In the genomic region with DNA sequence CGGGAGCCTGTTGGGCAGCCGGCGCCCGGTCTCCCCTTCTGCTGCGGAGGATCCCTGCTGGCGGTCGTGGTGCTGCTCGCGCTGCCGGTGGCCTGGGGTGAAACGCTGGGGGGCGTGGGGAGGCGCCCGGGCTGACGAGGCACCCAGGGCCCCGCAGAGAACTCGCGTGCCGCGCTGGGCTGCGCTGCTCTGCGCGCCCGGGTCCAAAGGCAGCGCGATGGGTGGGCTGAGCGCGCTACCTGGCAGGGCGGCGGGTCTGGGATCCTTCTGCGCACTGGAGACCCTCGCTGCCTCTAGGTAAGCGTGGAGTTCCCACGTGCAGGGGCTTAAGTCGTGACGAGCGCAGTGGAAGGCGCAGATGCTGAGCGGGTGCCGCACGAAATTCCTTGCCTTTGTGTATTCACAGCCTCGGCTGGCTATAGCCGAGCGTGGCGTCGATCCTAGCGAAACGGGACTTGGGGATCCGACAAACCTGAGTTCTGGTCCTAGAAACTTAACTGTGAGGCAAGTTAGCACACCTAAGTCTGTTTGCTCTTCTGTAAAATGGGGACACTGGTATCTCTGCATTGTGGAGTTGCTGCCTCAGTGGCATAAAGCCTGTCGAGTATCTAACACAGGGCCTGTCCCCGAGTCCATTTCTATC, we compare ENCODE assay signal across 1 cellular context.
TF ChIP-seq lines count a peak whose summit lies in the region.

No MANE protein-coding gene starts in this region.

TF ChIP-seq in GM23338, 12 proteins besides CTCF, POLR2A, EP300 and RAD21 (continued from another document):
- TF ChIP-seq, protein P1, sequence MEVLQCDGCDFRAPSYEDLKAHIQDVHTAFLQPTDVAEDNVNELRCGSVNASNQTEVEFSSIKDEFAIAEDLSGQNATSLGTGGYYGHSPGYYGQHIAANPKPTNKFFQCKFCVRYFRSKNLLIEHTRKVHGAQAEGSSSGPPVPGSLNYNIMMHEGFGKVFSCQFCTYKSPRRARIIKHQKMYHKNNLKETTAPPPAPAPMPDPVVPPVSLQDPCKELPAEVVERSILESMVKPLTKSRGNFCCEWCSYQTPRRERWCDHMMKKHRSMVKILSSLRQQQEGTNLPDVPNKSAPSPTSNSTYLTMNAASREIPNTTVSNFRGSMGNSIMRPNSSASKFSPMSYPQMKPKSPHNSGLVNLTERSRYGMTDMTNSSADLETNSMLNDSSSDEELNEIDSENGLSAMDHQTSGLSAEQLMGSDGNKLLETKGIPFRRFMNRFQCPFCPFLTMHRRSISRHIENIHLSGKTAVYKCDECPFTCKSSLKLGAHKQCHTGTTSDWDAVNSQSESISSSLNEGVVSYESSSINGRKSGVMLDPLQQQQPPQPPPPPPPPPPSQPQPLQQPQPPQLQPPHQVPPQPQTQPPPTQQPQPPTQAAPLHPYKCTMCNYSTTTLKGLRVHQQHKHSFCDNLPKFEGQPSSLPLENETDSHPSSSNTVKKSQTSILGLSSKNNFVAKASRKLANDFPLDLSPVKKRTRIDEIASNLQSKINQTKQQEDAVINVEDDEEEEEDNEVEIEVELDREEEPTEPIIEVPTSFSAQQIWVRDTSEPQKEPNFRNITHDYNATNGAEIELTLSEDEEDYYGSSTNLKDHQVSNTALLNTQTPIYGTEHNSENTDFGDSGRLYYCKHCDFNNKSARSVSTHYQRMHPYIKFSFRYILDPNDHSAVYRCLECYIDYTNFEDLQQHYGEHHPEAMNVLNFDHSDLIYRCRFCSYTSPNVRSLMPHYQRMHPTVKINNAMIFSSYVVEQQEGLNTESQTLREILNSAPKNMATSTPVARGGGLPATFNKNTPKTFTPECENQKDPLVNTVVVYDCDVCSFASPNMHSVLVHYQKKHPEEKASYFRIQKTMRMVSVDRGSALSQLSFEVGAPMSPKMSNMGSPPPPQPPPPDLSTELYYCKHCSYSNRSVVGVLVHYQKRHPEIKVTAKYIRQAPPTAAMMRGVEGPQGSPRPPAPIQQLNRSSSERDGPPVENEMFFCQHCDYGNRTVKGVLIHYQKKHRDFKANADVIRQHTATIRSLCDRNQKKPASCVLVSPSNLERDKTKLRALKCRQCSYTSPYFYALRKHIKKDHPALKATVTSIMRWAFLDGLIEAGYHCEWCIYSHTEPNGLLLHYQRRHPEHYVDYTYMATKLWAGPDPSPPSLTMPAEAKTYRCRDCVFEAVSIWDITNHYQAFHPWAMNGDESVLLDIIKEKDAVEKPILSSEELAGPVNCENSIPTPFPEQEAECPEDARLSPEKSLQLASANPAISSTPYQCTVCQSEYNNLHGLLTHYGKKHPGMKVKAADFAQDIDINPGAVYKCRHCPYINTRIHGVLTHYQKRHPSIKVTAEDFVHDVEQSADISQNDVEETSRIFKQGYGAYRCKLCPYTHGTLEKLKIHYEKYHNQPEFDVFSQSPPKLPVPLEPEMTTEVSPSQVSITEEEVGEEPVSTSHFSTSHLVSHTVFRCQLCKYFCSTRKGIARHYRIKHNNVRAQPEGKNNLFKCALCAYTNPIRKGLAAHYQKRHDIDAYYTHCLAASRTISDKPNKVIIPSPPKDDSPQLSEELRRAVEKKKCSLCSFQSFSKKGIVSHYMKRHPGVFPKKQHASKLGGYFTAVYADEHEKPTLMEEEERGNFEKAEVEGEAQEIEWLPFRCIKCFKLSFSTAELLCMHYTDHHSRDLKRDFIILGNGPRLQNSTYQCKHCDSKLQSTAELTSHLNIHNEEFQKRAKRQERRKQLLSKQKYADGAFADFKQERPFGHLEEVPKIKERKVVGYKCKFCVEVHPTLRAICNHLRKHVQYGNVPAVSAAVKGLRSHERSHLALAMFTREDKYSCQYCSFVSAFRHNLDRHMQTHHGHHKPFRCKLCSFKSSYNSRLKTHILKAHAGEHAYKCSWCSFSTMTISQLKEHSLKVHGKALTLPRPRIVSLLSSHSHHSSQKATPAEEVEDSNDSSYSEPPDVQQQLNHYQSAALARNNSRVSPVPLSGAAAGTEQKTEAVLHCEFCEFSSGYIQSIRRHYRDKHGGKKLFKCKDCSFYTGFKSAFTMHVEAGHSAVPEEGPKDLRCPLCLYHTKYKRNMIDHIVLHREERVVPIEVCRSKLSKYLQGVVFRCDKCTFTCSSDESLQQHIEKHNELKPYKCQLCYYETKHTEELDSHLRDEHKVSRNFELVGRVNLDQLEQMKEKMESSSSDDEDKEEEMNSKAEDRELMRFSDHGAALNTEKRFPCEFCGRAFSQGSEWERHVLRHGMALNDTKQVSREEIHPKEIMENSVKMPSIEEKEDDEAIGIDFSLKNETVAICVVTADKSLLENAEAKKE (CRISPR knock-in tag; IDR thresholded peaks at IDR 0.05): no peak
- no peak for TF ChIP-seq STAT1 (IDR thresholded peaks at IDR 0.05; ENCODE audit: unreplicated experiment)
- no peak for TF ChIP-seq EZH2phosphoT487 (IDR thresholded peaks at IDR 0.05; ENCODE audit: unreplicated experiment)
